ENCODE assay signal across 17 cellular contexts in the genomic region with DNA sequence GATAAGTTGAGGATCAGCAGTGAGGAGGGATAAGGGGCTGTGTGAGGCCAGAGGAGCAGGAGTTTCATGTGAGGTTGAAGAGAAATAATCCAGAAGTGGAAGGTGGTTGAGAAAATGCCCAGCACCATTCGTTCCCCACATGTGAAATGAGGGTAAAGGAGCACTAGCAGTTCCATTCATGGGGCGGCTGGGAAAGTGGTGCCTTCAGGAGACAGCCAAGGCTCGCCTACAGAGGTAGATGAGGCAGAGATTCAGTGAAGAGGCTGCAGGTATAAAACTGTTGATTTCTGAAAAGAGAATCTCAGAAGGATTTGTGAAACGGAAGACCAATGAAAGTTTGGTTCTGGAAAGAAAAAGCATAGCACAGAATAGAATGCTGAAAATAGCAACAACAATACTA.
DNase-seq lines count a peak whose midpoint lies in the region; ATAC-seq and TF ChIP-seq lines count a peak whose summit lies in the region.
"Had no signal": no experiment of that assay in that cellular context is flagged by ENCODE, and none has a peak within 500 bp of the region (broad histone marks: within the 10 kb centered on the region; RNA-seq: fewer than 3 reads in every experiment).

No MANE protein-coding gene starts in this region.

- WGBS in esophagus muscularis mucosa = 85% methylated on average over 4 of the region's 4 CpGs

- H3K27me3 Mint-ChIP-seq in activated T-cell treated with anti-CD3 and anti-CD28 coated beads, Interleukin-2, amount 50 U/mL, for 24 hours = peaks cover 6% of the 10 kb centered on the region
- H3K27me3 Mint-ChIP-seq: B cell had no signal

- DNase-seq in MM.1S (no peak), esophagus muscularis mucosa (ENCODE audit: extremely low spot score) (peak; percentile 21), superior temporal gyrus (ENCODE audit: extremely low spot score) (peak; percentile 29)
- no peak for DNase-seq in activated T-cell treated with anti-CD3 and anti-CD28 coated beads, Interleukin-2, amount 50 U/mL, for 24 hours
- DNase-seq: AML-193; Caco-2; Calu3; CD4-positive, alpha-beta T cell; CD8-positive, alpha-beta T cell; DMS79 treated with DMSO at 0.1 percent for 48 hours; GF-D8 had no signal

- no peak overlapping the region for H3K9ac ChIP-seq in MM.1S (ENCODE audit: low read length)
- H3K9ac ChIP-seq: BLaER1 treated with 17β-estradiol and CSF1 and Interleukin-3, amounts not matched to agents 10 nM and 100 nM had no signal

- H3K4me3 Mint-ChIP-seq in activated T-cell treated with anti-CD3 and anti-CD28 coated beads, Interleukin-2, amount 50 U/mL, for 24 hours = no peak overlapping the region
- H3K4me3 Mint-ChIP-seq: B cell; CD4-positive, alpha-beta T cell; CD8-positive, alpha-beta T cell had no signal

- no peaks in the 10 kb centered on the region for H3K36me3 ChIP-seq in MM.1S (replicated peaks; ENCODE audit: insufficient read depth, low read length)
- no peaks in the 10 kb centered on the region for H3K36me3 ChIP-seq in esophagus muscularis mucosa
- H3K36me3 ChIP-seq: BLaER1 treated with 17β-estradiol and CSF1 and Interleukin-3, amounts not matched to agents 10 nM and 100 nM had no signal

- H3K9me2 ChIP-seq in MM.1S (replicated peaks; ENCODE audit: insufficient read depth, low read length) = no peaks in the 10 kb centered on the region

- peaks cover 4% of the 10 kb centered on the region for H3K36me3 Mint-ChIP-seq in activated T-cell treated with anti-CD3 and anti-CD28 coated beads, Interleukin-2, amount 50 U/mL, for 24 hours (ENCODE audit: low read depth)
- H3K36me3 Mint-ChIP-seq: CD8-positive, alpha-beta T cell had no signal

- H3K9me3 ChIP-seq in MM.1S (replicated peaks; ENCODE audit: insufficient read depth, low read length) (no peaks in the 10 kb centered on the region), esophagus muscularis mucosa (peaks cover 0 to 16% (median 5%) of the 10 kb centered on the region in 4 donors)
- H3K9me3 ChIP-seq: Caco-2 had no signal

- no peaks in the 10 kb centered on the region for H3K79me2 ChIP-seq in MM.1S (ENCODE audit: low read length)

- no peak overlapping the region for H3K27ac ChIP-seq in MM.1S (ENCODE audit: low read length)
- no peak overlapping the region for H3K27ac ChIP-seq in esophagus muscularis mucosa (replicated peaks in 1 of 4)
- H3K27ac ChIP-seq: 22Rv1; A549; BLaER1 treated with 17β-estradiol and CSF1 and Interleukin-3, amounts not matched to agents 10 nM and 100 nM; C4-2B had no signal

- H4K20me1 ChIP-seq in MM.1S (ENCODE audit: insufficient read depth, low read length) = no peaks in the 10 kb centered on the region
- H4K20me1 ChIP-seq: BLaER1 treated with 17β-estradiol and CSF1 and Interleukin-3, amounts not matched to agents 10 nM and 100 nM had no signal

- H3K9me3 Mint-ChIP-seq in activated T-cell treated with anti-CD3 and anti-CD28 coated beads, Interleukin-2, amount 50 U/mL, for 24 hours = peaks cover 19% of the 10 kb centered on the region

- peaks cover 22% of the 10 kb centered on the region for H3K4me1 ChIP-seq in MM.1S (ENCODE audit: low read length)
- peaks cover 0 to 4% (median under 1%) of the 10 kb centered on the region in 4 donors for H3K4me1 ChIP-seq in esophagus muscularis mucosa
- H3K4me1 ChIP-seq: A549, Caco-2 had no signal

- peaks cover 14% of the 10 kb centered on the region for H3F3A ChIP-seq in MM.1S (ENCODE audit: insufficient read depth, low read length)

- intact Hi-C loops in esophagus muscularis mucosa (cut with DNase I) = no loop called here

- peaks cover 16% of the 10 kb centered on the region for H3K4me1 Mint-ChIP-seq in activated T-cell treated with anti-CD3 and anti-CD28 coated beads, Interleukin-2, amount 50 U/mL, for 24 hours (ENCODE audit: low read depth)
- H3K4me1 Mint-ChIP-seq: B cell had no signal

- H3K4me3 ChIP-seq in MM.1S (ENCODE audit: low read length) = no peak overlapping the region
- no peak overlapping the region for H3K4me3 ChIP-seq in esophagus muscularis mucosa
- H3K4me3 ChIP-seq: A549; BLaER1 treated with 17β-estradiol and CSF1 and Interleukin-3, amounts not matched to agents 10 nM and 100 nM had no signal

- H3K27me3 ChIP-seq in MM.1S (replicated peaks; ENCODE audit: insufficient read depth, low read length) (peaks cover 9% of the 10 kb centered on the region; the same call in 1 of the 2 replicates), esophagus muscularis mucosa (peaks cover 0 to 4% (median 0%) of the 10 kb centered on the region in 4 donors)
- H3K27me3 ChIP-seq: BLaER1 treated with 17β-estradiol and CSF1 and Interleukin-3, amounts not matched to agents 10 nM and 100 nM had no signal

- no peak for TF ChIP-seq POLR2A in esophagus muscularis mucosa (IDR thresholded peaks at IDR 0.05; ENCODE audit: low read depth)

- ATAC-seq in GM19397 (IDR thresholded peaks at IDR 0.05; ENCODE audit: unreplicated experiment) = no peak
- ATAC-seq: A549; CD8-positive, alpha-beta T cell had no signal

- TF ChIP-seq CTCF in MM.1S (IDR thresholded peaks at IDR 0.05; ENCODE audit: low read length) (no peak), esophagus muscularis mucosa (IDR thresholded peaks at IDR 0.05) (no peak)

- H3K4me2 ChIP-seq in MM.1S (ENCODE audit: low read depth, low read length) = peak overlapping the region; percentile 58; the same call in 1 of the 2 replicates
- H3K4me2 ChIP-seq: A549; BLaER1 treated with 17β-estradiol and CSF1 and Interleukin-3, amounts not matched to agents 10 nM and 100 nM had no signal

- H2AFZ ChIP-seq in MM.1S (ENCODE audit: low read length) = no peak overlapping the region

- H3K27ac Mint-ChIP-seq in activated T-cell treated with anti-CD3 and anti-CD28 coated beads, Interleukin-2, amount 50 U/mL, for 24 hours = no peak overlapping the region
- H3K27ac Mint-ChIP-seq: B cell; CD4-positive, alpha-beta T cell; CD8-positive, alpha-beta T cell had no signal

- TF ChIP-seq EP300 in esophagus muscularis mucosa (IDR thresholded peaks at IDR 0.05) = no peak

Comparison
In these comparisons a context has a peak if more than half of its experiments do, and no peak if none do; other contexts are left out.
1. DNase-seq: peak in esophagus muscularis mucosa (single experiment) and superior temporal gyrus (single experiment); none in MM.1S (single experiment) and activated T-cell treated with anti-CD3 and anti-CD28 coated beads, Interleukin-2, amount 50 U/mL, for 24 hours (single experiment).